In genomic region chr4:140743194-140743931, GRCh38 we compare ENCODE assay signal across 9 cellular contexts.
DNase-seq lines count a peak whose midpoint lies in the region; ATAC-seq and FAIRE-seq lines count a peak whose summit lies in the region.
"Had no signal": no experiment of that assay in that cellular context is flagged by ENCODE, and none has a peak within 500 bp of the region (broad histone marks: within the 10 kb centered on the region; RNA-seq: fewer than 3 reads in every experiment).

No MANE protein-coding gene starts in this region.

- FAIRE-seq in urothelium cell line (lab: Jason Lieb, UNC), result no peak
- FAIRE-seq: G401.6 had no signal

- DNase-seq in NCI-H748 (lab: John Stamatoyannopoulos, UW; ENCODE audit: unreplicated experiment) (peak; percentile 1), NCI-H748 treated with DMSO at 0.1 percent for 48 hours (lab: John Stamatoyannopoulos, UW) (no peak), NOMO-1 treated with dmso at 0.1 percent for 144 hours (lab: John Stamatoyannopoulos, UW; ENCODE audit: unreplicated experiment) (peak; percentile 30), germinal center (ENCODE audit: low spot score) (peak; percentile 29), urothelium cell line (ENCODE audit: low spot score) (peak; percentile 19), epidermal melanocyte (ENCODE audit: insufficient read length, low spot score) (no peak), NCI-H2227 (lab: John Stamatoyannopoulos, UW; ENCODE audit: unreplicated experiment) (no peak)

- ATAC-seq in HG02678 (IDR thresholded peaks at IDR 0.05; ENCODE audit: unreplicated experiment), result peak; percentile 81

Comparison
In these comparisons a context has a peak if more than half of its experiments do, and no peak if none do; other contexts are left out.
1. DNase-seq: peak in NCI-H748 (single experiment), NOMO-1 treated with dmso at 0.1 percent for 144 hours (single experiment), germinal center (single experiment) and urothelium cell line (single experiment); none in NCI-H748 treated with DMSO at 0.1 percent for 48 hours (single experiment), epidermal melanocyte (single experiment) and NCI-H2227 (single experiment).